In genomic region chr17:9887521-9887920, GRCh38 we compare ENCODE assay signal across 22 cellular contexts. TPM values are rescaled to one million over a fixed set of nuclear protein-coding genes. Genes with fewer than 3 reads are reported as not detected.
"Had no signal": no experiment of that assay in that cellular context is flagged by ENCODE, and none has a peak within 500 bp of the region (broad histone marks: within the 10 kb centered on the region; RNA-seq: fewer than 3 reads in every experiment).

No MANE protein-coding gene starts in this region.

- DNase-seq: dermis blood vessel endothelial cell; effector CD4-positive, alpha-beta T cell; endodermal cell; foreskin melanocyte; head of caudate nucleus; kidney; left colon; left ventricle myocardium superior; naive thymus-derived CD4-positive, alpha-beta T cell; psoas muscle; retina; right lobe of liver; stimulated activated CD4-positive, alpha-beta T cell treated with anti-CD3 and anti-CD28 coated beads, Interleukin-4, amount 100 ng/mL, for 24 hours; testis; upper lobe of right lung had no signal

- H2AFZ ChIP-seq: hepatocyte had no signal

- H3K36me3 ChIP-seq: neutrophil, right lobe of liver, tibial nerve, upper lobe of right lung, vagina had no signal

- H3K4me2 ChIP-seq: hepatocyte had no signal

- H3K27me3 ChIP-seq: hepatocyte, right lobe of liver, testis, tibial nerve, upper lobe of right lung, vagina had no signal

- H3K4me3 ChIP-seq: hepatocyte, lung, psoas muscle, right lobe of liver, testis, tibial nerve, upper lobe of right lung, vagina had no signal

- H3K4me1 ChIP-seq: psoas muscle, right lobe of liver, testis, tibial nerve, upper lobe of right lung, vagina had no signal

- H3K9me3 ChIP-seq: testis had no signal

- H3K27ac ChIP-seq: hepatocyte, neutrophil, psoas muscle, right lobe of liver, testis, tibial nerve, upper lobe of right lung, vagina had no signal

RNA-seq across cellular contexts. Expression of gene RCVRN, which starts 17.6 kb away (rescaled TPM):
- total RNA-seq: dermis blood vessel endothelial cell, endodermal cell, endothelial cell of umbilical vein, kidney, osteoblast, psoas muscle, right lobe of liver, tibial nerve had no signal
- polyA plus RNA-seq: endothelial cell of umbilical vein; naive thymus-derived CD4-positive, alpha-beta T cell had no signal
